1 cellular context compared by ENCODE assay signal in the genomic region with DNA sequence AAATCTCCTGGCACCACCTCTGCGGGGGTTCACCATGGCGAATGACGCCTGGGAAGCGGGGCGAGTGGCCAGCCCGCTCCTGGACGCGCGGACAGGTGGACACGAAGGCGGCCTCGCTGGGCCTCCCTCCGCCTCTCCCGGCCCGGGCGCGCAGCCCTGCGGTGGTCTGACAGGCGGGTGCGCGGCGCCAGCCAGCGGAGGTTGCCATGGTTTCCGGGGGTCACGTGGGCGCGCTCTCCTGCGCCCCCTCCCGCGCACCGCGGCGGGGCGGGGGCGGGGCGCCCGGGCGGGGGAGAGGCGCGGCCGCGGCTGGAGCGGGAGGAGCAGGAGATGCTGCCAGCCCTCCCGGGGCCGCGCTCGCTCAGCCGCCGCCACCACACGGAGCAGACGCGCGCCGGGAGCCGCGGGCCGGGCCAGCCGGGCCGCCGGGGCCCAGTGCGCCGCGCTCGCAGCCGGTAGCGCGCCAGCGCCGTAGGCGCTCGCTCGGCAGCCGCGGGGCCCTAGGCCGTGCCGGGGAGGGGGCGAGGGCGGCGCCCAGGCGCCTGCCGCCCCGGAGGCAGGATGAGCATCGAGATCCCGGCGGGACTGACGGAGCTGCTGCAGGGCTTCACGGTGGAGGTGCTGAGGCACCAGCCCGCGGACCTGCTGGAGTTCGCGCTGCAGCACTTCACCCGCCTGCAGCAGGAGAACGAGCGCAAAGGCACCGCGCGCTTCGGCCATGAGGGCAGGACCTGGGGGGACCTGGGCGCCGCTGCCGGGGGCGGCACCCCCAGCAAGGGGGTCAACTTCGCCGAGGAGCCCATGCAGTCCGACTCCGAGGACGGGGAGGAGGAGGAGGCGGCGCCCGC.
TF ChIP-seq lines count a peak whose summit lies in the region.

TSS of gene PRKAR2B (plus strand) at position 359 of the 848 bp plus-strand sequence. CDS start at position 562, 203 bp downstream.

TF ChIP-seq in K562, 482 proteins besides CTCF, POLR2A, EP300 and RAD21 (continued from another document and continues in another):
- TF ChIP-seq PBX2 (CRISPR knock-in tag; IDR thresholded peaks at IDR 0.05; ENCODE audit: low read depth) (no peak; the same call in 1 of the 2 replicates), PBX2 (tag; conservative IDR thresholded peaks at IDR 0.05; ENCODE audit: low read depth) (no peak), HMG20B (CRISPR knock-in tag; IDR thresholded peaks at IDR 0.05) (no peak), NCOA4 (IDR thresholded peaks at IDR 0.05; ENCODE audit: partially characterized antibody) (no peak), E2F3 (CRISPR knock-in tag; IDR thresholded peaks at IDR 0.05) (peak; percentile 89; the same call in 1 of the 2 replicates), CXXC5 (CRISPR knock-in tag; IDR thresholded peaks at IDR 0.05) (peak; percentile 98), BHLHE40 (IDR thresholded peaks at IDR 0.05; ENCODE audit: low read length) (peak; percentile 88), ZBTB7A (IDR thresholded peaks at IDR 0.05; ENCODE audit: borderline replicate concordance, control insufficient read depth, low read depth, low read length) (peak; percentile 85), ZHX1 (conservative IDR thresholded peaks at IDR 0.05; ENCODE audit: low read length) (peak; percentile 17; the same call in 1 of the 2 replicates), POU5F1 (IDR thresholded peaks at IDR 0.05; ENCODE audit: borderline replicate concordance, low read depth, low read length, partially characterized antibody) (no peak), EP400 (IDR thresholded peaks at IDR 0.05) (peak; percentile 36; the same call in 1 of the 2 replicates), RB1 (IDR thresholded peaks at IDR 0.05; ENCODE audit: low read depth) (peak; percentile 96), CTBP1 (IDR thresholded peaks at IDR 0.05; ENCODE audit: borderline replicate concordance) (peak; percentile 97), JUND (IDR thresholded peaks at IDR 0.05; ENCODE audit: borderline replicate concordance, low read depth, low read length) (peak; percentile 42; the same call in 1 of the 2 replicates), JUND (tag; IDR thresholded peaks at IDR 0.05; ENCODE audit: borderline replicate concordance, low read depth, low read length) (peak; percentile 61; the same call in 1 of the 3 replicates), C11orf30 (IDR thresholded peaks at IDR 0.05; ENCODE audit: low read depth) (no peak), LARP7 (IDR thresholded peaks at IDR 0.05) (no peak), TRIM28 (IDR thresholded peaks at IDR 0.05) (no peak), KDM5B (IDR thresholded peaks at IDR 0.05; ENCODE audit: insufficient replicate concordance, low read depth, low read length) (peak; percentile 52), ZKSCAN8 (CRISPR knock-in tag; IDR thresholded peaks at IDR 0.05) (no peak), ZNF75A (CRISPR knock-in tag; IDR thresholded peaks at IDR 0.05) (0 out of 2 replicates have a peak, but pooled peaks have one; percentile 15), CSDE1 (IDR thresholded peaks at IDR 0.05) (peak in 1 of 2 experiments; percentile 51; a peak in 1 of 4 replicates), YBX1 (IDR thresholded peaks at IDR 0.05) (no peak), CBX8 (IDR thresholded peaks at IDR 0.05; ENCODE audit: borderline replicate concordance, extremely low read depth, low read depth, low read length, poor library complexity, severe bottlenecking) (no peak), ESRRB (CRISPR knock-in tag; IDR thresholded peaks at IDR 0.05; ENCODE audit: borderline replicate concordance) (no peak), NR2C1 (IDR thresholded peaks at IDR 0.05) (no peak), NR2C1 (tag; IDR thresholded peaks at IDR 0.05) (0 out of 2 replicates have a peak, but pooled peaks have one; percentile 17), STAT5B (CRISPR knock-in tag; IDR thresholded peaks at IDR 0.05) (no peak), TCF3 (CRISPR knock-in tag; IDR thresholded peaks at IDR 0.05) (peak; percentile 19; the same call in 1 of the 2 replicates), ZNF146 (CRISPR knock-in tag; IDR thresholded peaks at IDR 0.05; ENCODE audit: unreplicated experiment) (peak; percentile 44), DDX20 (tag; IDR thresholded peaks at IDR 0.05; ENCODE audit: low read depth) (no peak), TAF9B (IDR thresholded peaks at IDR 0.05; ENCODE audit: partially characterized antibody) (no peak), XRCC5 (IDR thresholded peaks at IDR 0.05; ENCODE audit: low read depth, low read length) (0 out of 2 replicates have a peak, but pooled peaks have one; percentile 46), ELF1 (tag; IDR thresholded peaks at IDR 0.05) (peak; percentile 20; the same call in 1 of the 2 replicates), ASH1L (IDR thresholded peaks at IDR 0.05; ENCODE audit: borderline replicate concordance, low read depth, partially characterized antibody) (no peak), ZNF41 (CRISPR knock-in tag; conservative IDR thresholded peaks at IDR 0.05) (0 out of 2 replicates have a peak, but pooled peaks have one; percentile 52), ZC3H4 (CRISPR knock-in tag; IDR thresholded peaks at IDR 0.05; ENCODE audit: borderline replicate concordance) (no peak), MEF2D (tag; conservative IDR thresholded peaks at IDR 0.05; ENCODE audit: low read depth) (no peak), HIVEP1 (CRISPR knock-in tag; IDR thresholded peaks at IDR 0.05) (peak; percentile 63; the same call in 1 of the 2 replicates), ZNF76 (CRISPR knock-in tag; IDR thresholded peaks at IDR 0.05; ENCODE audit: borderline replicate concordance) (peak; percentile 67; the same call in 1 of the 2 replicates), ZBTB9 (CRISPR knock-in tag; IDR thresholded peaks at IDR 0.05) (peak; percentile 76; the same call in 1 of the 2 replicates)
- TF ChIP-seq, protein P1, sequence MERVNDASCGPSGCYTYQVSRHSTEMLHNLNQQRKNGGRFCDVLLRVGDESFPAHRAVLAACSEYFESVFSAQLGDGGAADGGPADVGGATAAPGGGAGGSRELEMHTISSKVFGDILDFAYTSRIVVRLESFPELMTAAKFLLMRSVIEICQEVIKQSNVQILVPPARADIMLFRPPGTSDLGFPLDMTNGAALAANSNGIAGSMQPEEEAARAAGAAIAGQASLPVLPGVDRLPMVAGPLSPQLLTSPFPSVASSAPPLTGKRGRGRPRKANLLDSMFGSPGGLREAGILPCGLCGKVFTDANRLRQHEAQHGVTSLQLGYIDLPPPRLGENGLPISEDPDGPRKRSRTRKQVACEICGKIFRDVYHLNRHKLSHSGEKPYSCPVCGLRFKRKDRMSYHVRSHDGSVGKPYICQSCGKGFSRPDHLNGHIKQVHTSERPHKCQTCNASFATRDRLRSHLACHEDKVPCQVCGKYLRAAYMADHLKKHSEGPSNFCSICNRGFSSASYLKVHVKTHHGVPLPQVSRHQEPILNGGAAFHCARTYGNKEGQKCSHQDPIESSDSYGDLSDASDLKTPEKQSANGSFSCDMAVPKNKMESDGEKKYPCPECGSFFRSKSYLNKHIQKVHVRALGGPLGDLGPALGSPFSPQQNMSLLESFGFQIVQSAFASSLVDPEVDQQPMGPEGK (CRISPR knock-in tag; IDR thresholded peaks at IDR 0.05; ENCODE audit: borderline replicate concordance) = no peak
- TF ChIP-seq, protein P2, sequence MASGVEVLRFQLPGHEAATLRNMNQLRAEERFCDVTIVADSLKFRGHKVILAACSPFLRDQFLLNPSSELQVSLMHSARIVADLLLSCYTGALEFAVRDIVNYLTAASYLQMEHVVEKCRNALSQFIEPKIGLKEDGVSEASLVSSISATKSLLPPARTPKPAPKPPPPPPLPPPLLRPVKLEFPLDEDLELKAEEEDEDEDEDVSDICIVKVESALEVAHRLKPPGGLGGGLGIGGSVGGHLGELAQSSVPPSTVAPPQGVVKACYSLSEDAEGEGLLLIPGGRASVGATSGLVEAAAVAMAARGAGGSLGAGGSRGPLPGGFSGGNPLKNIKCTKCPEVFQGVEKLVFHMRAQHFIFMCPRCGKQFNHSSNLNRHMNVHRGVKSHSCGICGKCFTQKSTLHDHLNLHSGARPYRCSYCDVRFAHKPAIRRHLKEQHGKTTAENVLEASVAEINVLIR (CRISPR knock-in tag; IDR thresholded peaks at IDR 0.05) = no peak
- TF ChIP-seq, protein P3, sequence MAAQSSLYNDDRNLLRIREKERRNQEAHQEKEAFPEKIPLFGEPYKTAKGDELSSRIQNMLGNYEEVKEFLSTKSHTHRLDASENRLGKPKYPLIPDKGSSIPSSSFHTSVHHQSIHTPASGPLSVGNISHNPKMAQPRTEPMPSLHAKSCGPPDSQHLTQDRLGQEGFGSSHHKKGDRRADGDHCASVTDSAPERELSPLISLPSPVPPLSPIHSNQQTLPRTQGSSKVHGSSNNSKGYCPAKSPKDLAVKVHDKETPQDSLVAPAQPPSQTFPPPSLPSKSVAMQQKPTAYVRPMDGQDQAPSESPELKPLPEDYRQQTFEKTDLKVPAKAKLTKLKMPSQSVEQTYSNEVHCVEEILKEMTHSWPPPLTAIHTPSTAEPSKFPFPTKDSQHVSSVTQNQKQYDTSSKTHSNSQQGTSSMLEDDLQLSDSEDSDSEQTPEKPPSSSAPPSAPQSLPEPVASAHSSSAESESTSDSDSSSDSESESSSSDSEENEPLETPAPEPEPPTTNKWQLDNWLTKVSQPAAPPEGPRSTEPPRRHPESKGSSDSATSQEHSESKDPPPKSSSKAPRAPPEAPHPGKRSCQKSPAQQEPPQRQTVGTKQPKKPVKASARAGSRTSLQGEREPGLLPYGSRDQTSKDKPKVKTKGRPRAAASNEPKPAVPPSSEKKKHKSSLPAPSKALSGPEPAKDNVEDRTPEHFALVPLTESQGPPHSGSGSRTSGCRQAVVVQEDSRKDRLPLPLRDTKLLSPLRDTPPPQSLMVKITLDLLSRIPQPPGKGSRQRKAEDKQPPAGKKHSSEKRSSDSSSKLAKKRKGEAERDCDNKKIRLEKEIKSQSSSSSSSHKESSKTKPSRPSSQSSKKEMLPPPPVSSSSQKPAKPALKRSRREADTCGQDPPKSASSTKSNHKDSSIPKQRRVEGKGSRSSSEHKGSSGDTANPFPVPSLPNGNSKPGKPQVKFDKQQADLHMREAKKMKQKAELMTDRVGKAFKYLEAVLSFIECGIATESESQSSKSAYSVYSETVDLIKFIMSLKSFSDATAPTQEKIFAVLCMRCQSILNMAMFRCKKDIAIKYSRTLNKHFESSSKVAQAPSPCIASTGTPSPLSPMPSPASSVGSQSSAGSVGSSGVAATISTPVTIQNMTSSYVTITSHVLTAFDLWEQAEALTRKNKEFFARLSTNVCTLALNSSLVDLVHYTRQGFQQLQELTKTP (IDR thresholded peaks at IDR 0.05; ENCODE audit: low read depth in 1 of 2, partially characterized antibody in 2 of 2) = no peak
